In the genomic region with DNA sequence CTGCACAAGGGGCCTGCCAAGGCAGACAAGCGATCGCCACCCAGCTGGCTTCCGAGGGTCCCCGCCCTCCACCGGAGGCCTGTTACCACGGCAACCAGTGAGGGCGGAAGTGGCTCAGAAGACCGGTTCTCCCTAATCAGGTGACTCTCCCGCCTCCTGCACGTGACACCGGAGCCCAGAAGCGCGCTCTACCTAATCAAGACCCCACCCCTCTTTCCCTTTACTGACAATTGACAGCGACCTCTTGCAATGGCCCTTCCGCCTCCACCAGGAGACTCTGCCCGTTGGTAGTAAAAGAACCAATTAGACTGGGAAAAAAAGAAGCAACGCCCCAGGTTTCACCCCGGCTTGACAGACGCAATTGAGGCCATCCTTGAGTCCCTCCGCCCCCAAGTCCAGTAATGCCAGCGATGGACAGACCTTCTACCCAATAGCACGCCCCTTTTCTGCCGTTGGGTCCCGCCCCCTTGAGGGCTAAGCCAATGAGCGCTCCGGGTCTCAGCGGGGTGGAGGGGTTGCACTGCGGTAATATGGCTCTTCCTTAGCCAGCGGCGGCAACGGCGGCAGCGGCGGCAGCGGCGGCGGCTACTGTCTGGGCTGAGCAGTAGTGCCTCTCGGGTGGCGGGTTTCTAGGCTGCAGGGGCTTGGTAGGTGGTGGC, we compare ENCODE assay signal across 8 cellular contexts. TPM values are rescaled to one million over a fixed set of nuclear protein-coding genes. Genes with fewer than 3 reads are reported as not detected.
A peak's percentile ranks its signal among the peaks of the same experiment; 100 is the strongest.
DNase-seq lines count a peak whose midpoint lies in the region; ATAC-seq, FAIRE-seq and TF ChIP-seq lines count a peak whose summit lies in the region.

A gene (plus strand): TSS at position 525 of the 659 bp plus-strand sequence. CDS start 198 bp downstream, outside the sequence.

- H3K27me3 ChIP-seq in bronchial epithelial cell (ENCODE audit: control insufficient read depth, insufficient read depth, low read length) (no peaks in the 10 kb centered on the region), small intestine (ENCODE audit: control insufficient read depth in 2 of 2, insufficient read depth in 2 of 2, low read length in 2 of 2) (no peaks in the 10 kb centered on the region)

- no peak for FAIRE-seq in bronchial epithelial cell (lab: Jason Lieb, UNC)
- no peak for FAIRE-seq in small intestine (lab: Jason Lieb, UNC)

- H3K27ac ChIP-seq in small intestine (ENCODE audit: low read depth in 1 of 2, low read length in 1 of 2), result peak within 1 kb of the TSS; percentile 79 to 96

- peaks cover 4 to 8% of the 10 kb centered on the region in 2 donors for H3K4me1 ChIP-seq in small intestine (ENCODE audit: control insufficient read depth in 2 of 2, insufficient read depth in 1 of 2, low read depth in 1 of 2, low read length in 1 of 2)

- H3K36me3 ChIP-seq in bronchial epithelial cell (ENCODE audit: control insufficient read depth, insufficient read depth, low read length), result no peaks in the 10 kb centered on the region
- H3K36me3 ChIP-seq in small intestine (ENCODE audit: control insufficient read depth in 2 of 2, insufficient read depth in 2 of 2, low read length in 2 of 2), result no peaks in the 10 kb centered on the region

- ATAC-seq in GM18907 (IDR thresholded peaks at IDR 0.05; ENCODE audit: unreplicated experiment) (peak; percentile 84), HG03159 (IDR thresholded peaks at IDR 0.05; ENCODE audit: unreplicated experiment) (peak; percentile 79)

- peak; percentile 98 for DNase-seq in AG04449 (ENCODE audit: low read depth, low spot score)
- DNase-seq in NCI-H2227 treated with DMSO at 0.1 percent for 48 hours (lab: John Stamatoyannopoulos, UW), result peak; percentile 100
- DNase-seq in bronchial epithelial cell (ENCODE audit: low read depth), result peak; percentile 98
- DNase-seq in iPS-NIHi11 (ENCODE audit: low spot score), result peak; percentile 97
- peak; percentile 100 for DNase-seq in small intestine

- peak within 1 kb of the TSS; percentile 79 for H3K4me3 ChIP-seq in AG04449 (ENCODE audit: low read depth, low read length)
- H3K4me3 ChIP-seq in WI38 (ENCODE audit: low read depth, low read length), result peak within 1 kb of the TSS; percentile 89
- peak within 1 kb of the TSS; percentile 79 for H3K4me3 ChIP-seq in bronchial epithelial cell (ENCODE audit: low read depth, low read length)
- H3K4me3 ChIP-seq in small intestine (ENCODE audit: low read depth in 1 of 2, low read length in 2 of 2), result peak within 1 kb of the TSS; percentile 97 to 98

- TF ChIP-seq CTCF in AG04449 (IDR thresholded peaks at IDR 0.05; ENCODE audit: insufficient read depth, low read length, missing control alignments) (no peak), WI38 (IDR thresholded peaks at IDR 0.05; ENCODE audit: low read depth, low read length) (no peak), bronchial epithelial cell (IDR thresholded peaks at IDR 0.05; ENCODE audit: insufficient read depth, low read length, severe bottlenecking) (no peak)

- H3K9me3 ChIP-seq in small intestine (ENCODE audit: control insufficient read depth, low read depth), result no peaks in the 10 kb centered on the region

- POLR2A ChIA-PET in AG04449 (lab: Yijun Ruan, JAX), result no interaction called here

- WGBS in small intestine, 3 donors, result 0 to 1% (median 0%) methylated on average over 38 to 39 of the region's 39 CpGs

- CTCF ChIA-PET in AG04449 (lab: Yijun Ruan, JAX), result interaction anchor here (5.9 to 9.1 kb wide), 2 partner anchors 14 to 53 kb away, joined by 67 to 68 read pairs; no protein-coding TSS in a partner anchor

RNA-seq across cellular contexts. Expression of the gene that starts here (rescaled TPM):
- 11.1 and 11.6 TPM in 2 replicates for total RNA-seq in bronchial epithelial cell
- 1 to 10 TPM; 5.4 to 7.7 (median 6.5) TPM for polyA plus RNA-seq in small intestine

Comparison
In these comparisons a context has a peak if more than half of its experiments do, and no peak if none do; other contexts are left out.
1. Peak in every context shown above with its lines: DNase-seq, ATAC-seq, H3K4me3 ChIP-seq and H3K27ac ChIP-seq.